15 cellular contexts compared by ENCODE assay signal in the genomic region with DNA sequence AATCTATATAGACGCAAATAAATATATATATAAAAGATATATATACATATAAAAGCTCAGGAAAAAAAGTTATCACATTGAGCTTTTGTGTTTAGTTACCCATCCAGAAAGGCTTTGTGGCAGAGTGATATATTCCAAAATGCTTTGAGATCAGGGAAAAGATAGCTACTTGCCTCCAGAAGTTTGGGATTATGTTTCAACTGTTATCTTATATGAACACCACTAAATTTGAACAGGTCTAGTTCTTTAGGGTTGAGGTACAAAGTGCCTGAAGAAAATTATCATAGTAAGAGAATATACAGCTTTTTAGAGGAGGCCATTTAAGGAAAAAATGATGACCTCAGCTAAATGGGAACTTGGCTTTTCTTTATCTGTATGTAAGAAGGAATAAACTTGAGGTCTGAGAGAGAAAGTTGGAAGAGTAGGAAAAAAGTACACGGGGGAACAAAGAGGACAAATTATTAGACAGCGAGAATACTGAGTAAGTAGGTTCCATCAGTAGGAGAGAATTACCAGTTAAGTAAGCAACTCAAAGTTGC. TPM values are rescaled to one million over a fixed set of nuclear protein-coding genes. Genes with fewer than 3 reads are reported as not detected.
DNase-seq lines count a peak whose midpoint lies in the region; ATAC-seq, FAIRE-seq and TF ChIP-seq lines count a peak whose summit lies in the region.
"Had no signal": no experiment of that assay in that cellular context is flagged by ENCODE, and none has a peak within 500 bp of the region (broad histone marks: within the 10 kb centered on the region; RNA-seq: fewer than 3 reads in every experiment).

No MANE protein-coding gene starts in this region.

- H3K36me3 ChIP-seq in MM.1S (replicated peaks; ENCODE audit: insufficient read depth, low read length) (no peaks in the 10 kb centered on the region), GM12878 (ENCODE audit: control insufficient read depth in 2 of 2, insufficient read depth in 2 of 2, low read length in 1 of 2) (no peaks in the 10 kb centered on the region)
- H3K36me3 ChIP-seq: adrenal gland, pancreas had no signal

- no peak for DNase-seq in activated naive CD4-positive, alpha-beta T cell treated with anti-CD3 and anti-CD28 coated beads, Interleukin-2, amount 10 ng/mL, durations not matched to agents 7 days and 5 days
- no peak for DNase-seq in activated naive CD4-positive, alpha-beta T cell treated with anti-CD3 and anti-CD28 coated beads for 36 hours
- no peak for DNase-seq in MM.1S
- no peak for DNase-seq in GM12878 (ENCODE audit: low read depth, low spot score)
- no peak for DNase-seq in progenitor cell of endocrine pancreas (ENCODE audit: low spot score, unreplicated experiment)
- DNase-seq in putamen (ENCODE audit: low spot score): no peak
- no peak for DNase-seq in KBM-7
- DNase-seq: adrenal gland, DMS153, MV-4-11, pancreas, SIG-M5, substantia nigra had no signal

- no peak overlapping the region for H3K4me3 ChIP-seq in MM.1S (ENCODE audit: low read length)
- H3K4me3 ChIP-seq in GM12878: peak overlapping the region; percentile 99; the same call in 1 of the 2 replicates

- in situ Hi-C loops in GM12878 (cut with MboI): no loop called here
- in situ Hi-C loops in KBM-7 (cut with MboI; ENCODE audit: low pct_unique_long_range_greater_than_20kb, low sequenced_read_pairs): no loop called here

- H3K27ac Mint-ChIP-seq in activated naive CD4-positive, alpha-beta T cell treated with anti-CD3 and anti-CD28 coated beads, Interleukin-2, amount 10 ng/mL, durations not matched to agents 7 days and 5 days: no peak overlapping the region
- no peak overlapping the region for H3K27ac Mint-ChIP-seq in activated naive CD4-positive, alpha-beta T cell treated with anti-CD3 and anti-CD28 coated beads for 36 hours
- H3K27ac Mint-ChIP-seq in progenitor cell of endocrine pancreas: peak overlapping the region; percentile 1

- H3K4me1 ChIP-seq in MM.1S (ENCODE audit: low read length): peaks cover 11% of the 10 kb centered on the region; the same call in 1 of the 2 replicates
- H3K4me1 ChIP-seq in GM12878 (ENCODE audit: control insufficient read depth, insufficient read depth, low read length): no peaks in the 10 kb centered on the region; the same call in none of the 2 replicates

- no peaks in the 10 kb centered on the region for H3F3A ChIP-seq in MM.1S (ENCODE audit: insufficient read depth, low read length)

- BruUV-seq in GM12878 (replicated peaks; lab: Mats Ljungman, UMichigan): no TSS peak

- TF ChIP-seq CTCF in MM.1S (IDR thresholded peaks at IDR 0.05; ENCODE audit: low read length): no peak
- TF ChIP-seq CTCF in GM12878 (IDR thresholded peaks at IDR 0.05 in 2 of 3, conservative IDR thresholded peaks at IDR 0.05 in 1 of 3; ENCODE audit: control insufficient read depth in 2 of 3, extremely low read depth in 1 of 3, insufficient read depth in 1 of 3, low read depth in 3 of 3, low read length in 3 of 3): no peak
- TF ChIP-seq CTCF in progenitor cell of endocrine pancreas (IDR thresholded peaks at IDR 0.05; ENCODE audit: unreplicated experiment): no peak

- SMC1A ChIA-PET in GM12878 (lab: Charles Lee; ENCODE audit: uncharacterized antibody, unreplicated experiment): interaction anchor here (0.6 to 5.0 kb wide), 6 partner anchors 11 to 250 kb away, joined by 3 to 63 read pairs (median 4); no protein-coding TSS in a partner anchor

- peak overlapping the region; percentile 11; the same call in 1 of the 2 replicates for H3K4me2 ChIP-seq in MM.1S (ENCODE audit: low read depth, low read length)
- H3K4me2 ChIP-seq in GM12878 (ENCODE audit: control insufficient read depth, insufficient read depth): peak overlapping the region; percentile 79

- RAD21 ChIA-PET in GM12878 (lab: Charles Lee; ENCODE audit: unreplicated experiment): interaction anchor here (1.1 to 4.8 kb wide), 4 partner anchors 11 to 66 kb away, joined by 3 to 39 read pairs (median 4); no protein-coding TSS in a partner anchor

- H3K4me1 Mint-ChIP-seq in activated naive CD4-positive, alpha-beta T cell treated with anti-CD3 and anti-CD28 coated beads, Interleukin-2, amount 10 ng/mL, durations not matched to agents 7 days and 5 days: peaks cover 43% of the 10 kb centered on the region
- peaks cover 44% of the 10 kb centered on the region for H3K4me1 Mint-ChIP-seq in activated naive CD4-positive, alpha-beta T cell treated with anti-CD3 and anti-CD28 coated beads for 36 hours (ENCODE audit: low read depth)
- peaks cover 39% of the 10 kb centered on the region for H3K4me1 Mint-ChIP-seq in progenitor cell of endocrine pancreas (ENCODE audit: low read depth)

- peaks cover 5% of the 10 kb centered on the region for H3K36me3 Mint-ChIP-seq in activated naive CD4-positive, alpha-beta T cell treated with anti-CD3 and anti-CD28 coated beads, Interleukin-2, amount 10 ng/mL, durations not matched to agents 7 days and 5 days
- H3K36me3 Mint-ChIP-seq in activated naive CD4-positive, alpha-beta T cell treated with anti-CD3 and anti-CD28 coated beads for 36 hours (ENCODE audit: low read depth): peaks cover 4% of the 10 kb centered on the region
- no peaks in the 10 kb centered on the region for H3K36me3 Mint-ChIP-seq in progenitor cell of endocrine pancreas (ENCODE audit: insufficient read depth)

- no peaks in the 10 kb centered on the region for H3K9me3 Mint-ChIP-seq in activated naive CD4-positive, alpha-beta T cell treated with anti-CD3 and anti-CD28 coated beads, Interleukin-2, amount 10 ng/mL, durations not matched to agents 7 days and 5 days
- H3K9me3 Mint-ChIP-seq in activated naive CD4-positive, alpha-beta T cell treated with anti-CD3 and anti-CD28 coated beads for 36 hours: no peaks in the 10 kb centered on the region
- H3K9me3 Mint-ChIP-seq in progenitor cell of endocrine pancreas (ENCODE audit: low read depth): no peaks in the 10 kb centered on the region
- H3K9me3 Mint-ChIP-seq: memory B cell had no signal

- ATAC-seq in GM12878 (no peak), HG03469 (IDR thresholded peaks at IDR 0.05; ENCODE audit: unreplicated experiment) (no peak)
- ATAC-seq: pancreas had no signal

- no peak for TF ChIP-seq POLR2A in GM12878 (IDR thresholded peaks at IDR 0.05; ENCODE audit: low read depth, low read length)

- no peaks in the 10 kb centered on the region for H3K27me3 Mint-ChIP-seq in activated naive CD4-positive, alpha-beta T cell treated with anti-CD3 and anti-CD28 coated beads, Interleukin-2, amount 10 ng/mL, durations not matched to agents 7 days and 5 days
- H3K27me3 Mint-ChIP-seq in activated naive CD4-positive, alpha-beta T cell treated with anti-CD3 and anti-CD28 coated beads for 36 hours (ENCODE audit: low read depth): no peaks in the 10 kb centered on the region
- H3K27me3 Mint-ChIP-seq in progenitor cell of endocrine pancreas: no peaks in the 10 kb centered on the region
- H3K27me3 Mint-ChIP-seq: memory B cell had no signal

- H2AFZ ChIP-seq in MM.1S (ENCODE audit: low read length) (no peak overlapping the region), GM12878 (ENCODE audit: control insufficient read depth, low read depth, low read length) (no peak overlapping the region)

- TF ChIP-seq RAD21 in GM12878 (IDR thresholded peaks at IDR 0.05; ENCODE audit: insufficient read depth, low read depth, low read length): no peak

- POLR2A ChIA-PET in GM12878 (lab: Charles Lee): interaction anchor here (0.5 to 1.8 kb wide), 4 partner anchors 10 to 114 kb away, joined by 3 to 7 read pairs (median 4); no protein-coding TSS in a partner anchor

- H3K27me3 ChIP-seq in MM.1S (replicated peaks; ENCODE audit: insufficient read depth, low read length) (no peaks in the 10 kb centered on the region), GM12878 (replicated peaks in 1 of 2; ENCODE audit: control insufficient read depth in 2 of 2, insufficient read depth in 2 of 2, low read length in 1 of 2) (no peaks in the 10 kb centered on the region)
- H3K27me3 ChIP-seq: adrenal gland, pancreas had no signal

- peak overlapping the region; percentile 7 for H3K4me3 Mint-ChIP-seq in activated naive CD4-positive, alpha-beta T cell treated with anti-CD3 and anti-CD28 coated beads, Interleukin-2, amount 10 ng/mL, durations not matched to agents 7 days and 5 days
- H3K4me3 Mint-ChIP-seq in activated naive CD4-positive, alpha-beta T cell treated with anti-CD3 and anti-CD28 coated beads for 36 hours: no peak overlapping the region
- H3K4me3 Mint-ChIP-seq in progenitor cell of endocrine pancreas (ENCODE audit: low read depth): peak overlapping the region; percentile 2
- H3K4me3 Mint-ChIP-seq: memory B cell had no signal

- FAIRE-seq in GM12878 (lab: Jason Lieb, UNC): no peak
- FAIRE-seq: pancreas had no signal

- WGBS in GM12878 (ENCODE audit: insufficient coverage, insufficient replicate concordance, low lambda C conversion rate, missing lambda C conversion rate): 67% methylated on average over 3 of the region's 3 CpGs

- H3K9me3 ChIP-seq in MM.1S (replicated peaks; ENCODE audit: insufficient read depth, low read length): no peaks in the 10 kb centered on the region
- no peaks in the 10 kb centered on the region for H3K9me3 ChIP-seq in GM12878 (replicated peaks; ENCODE audit: control insufficient read depth, insufficient read depth, low read length)
- H3K9me3 ChIP-seq: adrenal gland, pancreas had no signal

- H4K20me1 ChIP-seq in MM.1S (ENCODE audit: insufficient read depth, low read length) (no peaks in the 10 kb centered on the region), GM12878 (ENCODE audit: control insufficient read depth, insufficient read depth) (no peaks in the 10 kb centered on the region)

- H3K9me2 ChIP-seq in MM.1S (replicated peaks; ENCODE audit: insufficient read depth, low read length): no peaks in the 10 kb centered on the region

- CTCF ChIA-PET in activated naive CD4-positive, alpha-beta T cell treated with anti-CD3 and anti-CD28 coated beads, Interleukin-2, amount 10 ng/mL, durations not matched to agents 7 days and 5 days (lab: Charles Lee): interaction anchor here (0.6 kb wide), 1 partner anchor 13 kb away, joined by 3 read pairs; no protein-coding TSS in a partner anchor
- CTCF ChIA-PET in activated naive CD4-positive, alpha-beta T cell treated with anti-CD3 and anti-CD28 coated beads for 36 hours (lab: Charles Lee): interaction anchor here (1.5 kb wide), 1 partner anchor 9 kb away, joined by 5 read pairs; no protein-coding TSS in a partner anchor
- CTCF ChIA-PET in GM12878 (lab: Yijun Ruan, JAX): interaction anchor here (1.7 to 6.4 kb wide), 3 partner anchors 11 to 120 kb away, joined by 4 to 35 read pairs (median 4); no protein-coding TSS in a partner anchor

- H3K27ac ChIP-seq in MM.1S (ENCODE audit: low read length) (no peak overlapping the region), GM12878 (ENCODE audit: control insufficient read depth, insufficient read depth) (no peak overlapping the region)
- H3K27ac ChIP-seq: adrenal gland, pancreas had no signal

- H3K9ac ChIP-seq in MM.1S (ENCODE audit: low read length) (no peak overlapping the region), GM12878 (ENCODE audit: control insufficient read depth, insufficient read depth, low read length) (no peak overlapping the region)

- H3K79me2 ChIP-seq in MM.1S (ENCODE audit: low read length) (peaks cover 84% of the 10 kb centered on the region), GM12878 (ENCODE audit: control insufficient read depth, insufficient read depth, low read length) (peaks cover 84% of the 10 kb centered on the region)

- intact Hi-C loops in activated naive CD4-positive, alpha-beta T cell treated with anti-CD3 and anti-CD28 coated beads for 36 hours (cut with micrococcal nuclease): loop anchor here (5.0 to 10.0 kb wide), 2 partner anchors 139 to 842 kb away; no protein-coding TSS in a partner anchor
- intact Hi-C loops in GM12878 (cut with micrococcal nuclease; ENCODE audit: unreplicated experiment): loop anchor here (5.0 to 10.0 kb wide), 4 partner anchors 39 to 912 kb away; no protein-coding TSS in a partner anchor

- TF ChIP-seq EP300 in GM12878 (IDR thresholded peaks at IDR 0.05; ENCODE audit: borderline replicate concordance in 1 of 2, control insufficient read depth in 1 of 2, low read depth in 2 of 2, low read length in 2 of 2): no peak

RNA-seq across cellular contexts. Expression of gene ERP44, which starts 2.4 kb away (rescaled TPM):
- total RNA-seq in activated naive CD4-positive, alpha-beta T cell treated with anti-CD3 and anti-CD28 coated beads for 36 hours: 1 to 10 TPM; 9.1 to 9.5 TPM
- 30.7 and 36.2 TPM in 2 replicates for total RNA-seq in GM12878 (2013; cell fraction: nucleolus; rRNA removed)
- 18.4 and 19.1 TPM in 2 replicates for total RNA-seq in GM12878 (2014; rRNA removed)
- 27.2 and 28.0 TPM in 2 replicates for total RNA-seq in GM12878 (2014; rRNA removed; fragmentation: Illumina TruSeq; extraction: Trizol)
- 20.1 and 21.2 TPM in 2 replicates for total RNA-seq in GM12878 (2021)
- polyA plus RNA-seq in GM12878 (2011; ENCODE audit: low read depth): 16.7 TPM
- 11.5 and 12.0 TPM in 2 replicates for polyA plus RNA-seq in GM12878 (2011; rRNA removed)
- 5.2 and 6.4 TPM in 2 replicates for polyA plus RNA-seq in GM12878 (2011; cell fraction: cytosol; rRNA removed)
- 7.1 and 8.6 TPM in 2 replicates for polyA plus RNA-seq in GM12878 (2011; cell fraction: nucleus; rRNA removed)
- polyA plus RNA-seq in GM12878 (2012): 22.3 and 27.6 TPM in 2 replicates
- polyA plus RNA-seq in GM12878 (2014; fragmentation: Illumina TruSeq; extraction: Trizol): 28.7 and 34.6 TPM in 2 replicates
- 10 to 100 TPM; 13.5 to 14.4 TPM for polyA plus RNA-seq in GM12878 (2014; fragmentation: Nextera tagmentation; extraction: Ambion mirVana)
- 17.3 TPM in 2 replicates for polyA plus RNA-seq in GM12878 (2014; rRNA removed)
- 10 to 100 TPM; 51.2 to 52.4 TPM for polyA plus RNA-seq in GM12878 (2016; fragmentation: Nextera tagmentation; extraction: Ambion mirVana)
- polyA minus RNA-seq in GM12878 (2011; rRNA and poly(A)+ RNA removed): 4.8 and 6.7 TPM in 2 replicates
- 3.9 and 6.3 TPM in 2 replicates for polyA minus RNA-seq in GM12878 (2011; cell fraction: cytosol; rRNA and poly(A)+ RNA removed)
- 10.2 and 17.9 TPM in 2 replicates for polyA minus RNA-seq in GM12878 (2011; cell fraction: nucleus; rRNA and poly(A)+ RNA removed)
- 19.7 and 20.4 TPM in 2 replicates for total RNA-seq in progenitor cell of endocrine pancreas

RNA-seq across cellular contexts. Expression of gene INVS, which starts 2.6 kb away (rescaled TPM):
- total RNA-seq in activated naive CD4-positive, alpha-beta T cell treated with anti-CD3 and anti-CD28 coated beads for 36 hours: 1 to 10 TPM; 5.7 to 7.3 TPM
- 76.3 and 79.8 TPM in 2 replicates for total RNA-seq in GM12878 (2013; cell fraction: nucleolus; rRNA removed)
- total RNA-seq in GM12878 (2014; rRNA removed) (20.7 and 20.8 TPM in 2 replicates), GM12878 (2014; rRNA removed; fragmentation: Illumina TruSeq; extraction: Trizol) (14.0 and 15.3 TPM in 2 replicates), GM12878 (2021) (13.9 and 14.2 TPM in 2 replicates), progenitor cell of endocrine pancreas (28.1 and 29.5 TPM in 2 replicates)
- polyA plus RNA-seq in GM12878 (2011; ENCODE audit: low read depth): 5.3 TPM
- polyA plus RNA-seq in GM12878 (2011; rRNA removed) (11.5 and 12.4 TPM in 2 replicates), GM12878 (2014; fragmentation: Illumina TruSeq; extraction: Trizol) (11.4 and 13.0 TPM in 2 replicates), GM12878 (2014; fragmentation: Nextera tagmentation; extraction: Ambion mirVana) (1 to 10 TPM in 1 of 2 experiments, under 1 TPM in 1; 0.93 to 1.0 TPM), GM12878 (2014; rRNA removed) (10.1 and 13.4 TPM in 2 replicates), GM12878 (2016; fragmentation: Nextera tagmentation; extraction: Ambion mirVana) (10 to 100 TPM; 13.4 to 13.9 TPM)
- polyA plus RNA-seq in GM12878 (2011; cell fraction: cytosol; rRNA removed): 7.0 and 9.1 TPM in 2 replicates
- polyA plus RNA-seq in GM12878 (2011; cell fraction: nucleus; rRNA removed): 18.3 and 19.0 TPM in 2 replicates
- 6.6 and 8.2 TPM in 2 replicates for polyA plus RNA-seq in GM12878 (2012)
- 24.2 and 36.5 TPM in 2 replicates for polyA minus RNA-seq in GM12878 (2011; rRNA and poly(A)+ RNA removed)
- polyA minus RNA-seq in GM12878 (2011; cell fraction: cytosol; rRNA and poly(A)+ RNA removed): 5.5 and 6.1 TPM in 2 replicates
- 28.4 and 34.3 TPM in 2 replicates for polyA minus RNA-seq in GM12878 (2011; cell fraction: nucleus; rRNA and poly(A)+ RNA removed)
